In the genomic region with DNA sequence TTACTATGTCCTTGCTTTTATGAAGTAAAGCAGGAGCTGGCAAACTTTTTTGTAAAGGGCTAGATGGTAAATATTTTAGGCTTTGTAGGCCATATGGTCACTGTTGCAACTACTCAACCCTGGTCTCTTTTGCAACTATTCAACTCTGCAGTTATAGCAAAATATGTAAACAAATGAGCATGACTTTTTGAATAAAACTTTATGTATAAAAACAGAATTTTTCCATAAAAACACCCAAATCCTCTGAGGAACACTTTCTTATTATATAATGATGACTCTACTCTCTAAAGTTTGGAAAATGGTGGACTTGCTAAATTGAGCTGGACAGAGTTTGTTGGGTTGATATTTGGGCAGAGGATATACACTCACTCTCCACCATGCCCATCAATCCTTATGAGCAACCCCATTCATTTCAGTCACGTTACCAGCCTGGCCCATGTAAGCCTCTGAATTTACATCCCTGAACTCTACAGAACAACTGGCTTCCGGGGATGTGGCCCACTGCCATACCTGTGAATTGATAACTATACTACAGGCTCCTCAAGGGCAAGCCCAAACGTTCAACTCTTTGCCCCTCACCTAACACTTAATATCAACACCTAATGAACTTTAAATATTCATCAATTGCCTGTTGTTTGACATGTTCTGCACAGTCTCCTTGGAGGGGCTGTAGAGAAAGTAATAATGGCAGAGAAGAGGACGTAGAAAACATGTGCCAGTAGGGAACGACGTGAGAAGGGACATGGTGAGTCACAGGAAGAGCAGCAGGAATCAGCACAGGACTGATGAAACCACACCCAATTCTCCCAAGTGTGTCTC, we compare ENCODE assay signal across 1 cellular context.
TF ChIP-seq lines count a peak whose summit lies in the region.

No MANE protein-coding gene starts in this region.

TF ChIP-seq in K562, 482 proteins besides CTCF, POLR2A, EP300 and RAD21 (continued from another document and continues in another):
- TF ChIP-seq, protein P1, sequence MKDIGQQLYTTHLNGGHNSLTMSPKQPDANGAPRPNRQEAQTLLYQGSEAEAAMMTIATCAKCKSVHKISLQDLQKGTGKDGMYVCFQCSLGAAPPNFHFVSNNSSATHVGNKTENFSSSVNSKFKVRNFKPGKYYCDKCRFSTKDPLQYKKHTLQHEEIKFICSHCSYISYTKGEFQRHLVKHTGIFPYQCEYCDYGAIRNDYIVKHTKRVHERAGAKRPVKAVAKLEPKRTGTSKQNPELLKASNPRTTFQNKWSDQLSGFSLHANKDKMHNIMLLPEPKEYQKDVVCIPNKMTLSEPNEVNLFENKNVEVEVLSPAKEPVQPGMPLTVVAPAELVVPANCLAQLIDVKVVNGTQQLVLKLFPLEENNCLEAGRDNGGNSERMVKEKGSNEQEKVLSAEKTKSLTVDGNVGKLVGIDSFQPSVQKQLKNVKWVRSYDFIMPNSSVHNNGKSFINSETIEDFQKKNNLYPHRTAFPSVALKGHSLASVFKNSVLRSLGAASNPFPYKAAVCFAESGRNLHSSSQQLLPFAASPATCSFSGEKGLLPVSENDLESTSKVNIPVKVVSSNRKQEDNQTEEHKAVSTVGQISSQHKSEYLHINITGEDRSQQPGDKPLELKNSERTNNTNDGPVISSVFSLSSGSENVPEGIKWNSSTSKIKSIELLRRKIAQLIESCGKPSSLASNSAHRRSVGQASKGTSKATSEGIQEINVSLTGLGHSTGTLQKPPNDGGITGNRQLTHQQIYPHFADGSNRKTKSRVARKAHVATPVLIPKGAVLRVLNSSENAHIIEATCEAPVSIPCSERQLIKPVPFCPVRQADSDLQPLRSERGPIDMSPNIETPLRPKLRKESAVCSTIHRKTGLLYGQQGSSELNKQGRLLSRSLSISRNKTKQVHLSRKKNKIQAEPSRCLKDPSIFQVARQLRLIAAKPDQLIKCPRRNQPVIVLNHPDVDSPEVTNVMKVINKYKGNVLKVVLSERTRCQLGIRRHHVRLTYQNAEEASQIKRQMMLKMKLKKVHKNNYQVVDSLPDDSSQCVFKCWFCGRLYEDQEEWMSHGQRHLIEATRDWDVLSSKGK (CRISPR knock-in tag; IDR thresholded peaks at IDR 0.05), result no peak
- TF ChIP-seq STAT5A (IDR thresholded peaks at IDR 0.05; ENCODE audit: borderline replicate concordance, low read length) (no peak), TRIM28 (IDR thresholded peaks at IDR 0.05) (no peak), TAF7 (tag; IDR thresholded peaks at IDR 0.05) (no peak), PCBP1 (IDR thresholded peaks at IDR 0.05; ENCODE audit: low read depth, low read length, poor library complexity, severe bottlenecking) (no peak), ZNF830 (CRISPR knock-in tag; IDR thresholded peaks at IDR 0.05) (no peak), FIP1L1 (IDR thresholded peaks at IDR 0.05; ENCODE audit: low read depth, low read length, poor library complexity, severe bottlenecking) (no peak), ZNF165 (CRISPR knock-in tag; IDR thresholded peaks at IDR 0.05; ENCODE audit: borderline replicate concordance) (no peak), ZNF41 (CRISPR knock-in tag; conservative IDR thresholded peaks at IDR 0.05) (no peak), ZNF431 (CRISPR knock-in tag; IDR thresholded peaks at IDR 0.05) (no peak), SNIP1 (IDR thresholded peaks at IDR 0.05; ENCODE audit: low read depth) (no peak), SMAD1 (IDR thresholded peaks at IDR 0.05; ENCODE audit: low read depth, low read length, partially characterized antibody) (no peak), NELFE (IDR thresholded peaks at IDR 0.05; ENCODE audit: insufficient read depth, insufficient read length) (no peak), HDAC2 (IDR thresholded peaks at IDR 0.05) (peak; percentile 73; the same call in 1 of the 2 replicates), MTA2 (IDR thresholded peaks at IDR 0.05; ENCODE audit: low read depth) (0 out of 2 replicates have a peak, but pooled peaks have one; percentile 8), HSF4 (CRISPR knock-in tag; IDR thresholded peaks at IDR 0.05; ENCODE audit: borderline replicate concordance) (peak; percentile 74; the same call in 1 of the 2 replicates), ADNP (tag; IDR thresholded peaks at IDR 0.05) (no peak), ZNF695 (CRISPR knock-in tag; IDR thresholded peaks at IDR 0.05) (no peak), LARP7 (IDR thresholded peaks at IDR 0.05) (no peak), MTA3 (IDR thresholded peaks at IDR 0.05; ENCODE audit: borderline replicate concordance) (peak; percentile 55; the same call in 1 of the 2 replicates), NFE2L1 (tag; IDR thresholded peaks at IDR 0.05; ENCODE audit: borderline replicate concordance, low read depth) (no peak), NR1H2 (CRISPR knock-in tag; IDR thresholded peaks at IDR 0.05) (no peak), NBN (IDR thresholded peaks at IDR 0.05; ENCODE audit: low read depth) (0 out of 2 replicates have a peak, but pooled peaks have one; percentile 45), TAL1 (IDR thresholded peaks at IDR 0.05) (no peak), SMAD4 (CRISPR knock-in tag; conservative IDR thresholded peaks at IDR 0.05) (peak; percentile 94), ATF7 (IDR thresholded peaks at IDR 0.05) (peak; percentile 73), CBX1 (IDR thresholded peaks at IDR 0.05; ENCODE audit: low read depth) (no peak), POLR3G (IDR thresholded peaks at IDR 0.05; ENCODE audit: extremely low read depth, insufficient read length, insufficient replicate concordance) (no peak), SETDB1 (IDR thresholded peaks at IDR 0.05; ENCODE audit: low read length) (no peak), MYBL2 (IDR thresholded peaks at IDR 0.05; ENCODE audit: low read depth) (no peak), MYBL2 (CRISPR knock-in tag; IDR thresholded peaks at IDR 0.05; ENCODE audit: borderline replicate concordance) (no peak), ZNF408 (CRISPR knock-in tag; IDR thresholded peaks at IDR 0.05; ENCODE audit: low read depth) (no peak), HDAC1 (IDR thresholded peaks at IDR 0.05) (peak in 1 of 2 experiments; percentile 70; a peak in 2 of 4 replicates), ZNF217 (CRISPR knock-in tag; IDR thresholded peaks at IDR 0.05) (no peak), RBM34 (IDR thresholded peaks at IDR 0.05; ENCODE audit: borderline replicate concordance, insufficient read depth, low read length) (no peak), THRAP3 (IDR thresholded peaks at IDR 0.05; ENCODE audit: borderline replicate concordance) (no peak), DMBX1 (CRISPR knock-in tag; IDR thresholded peaks at IDR 0.05; ENCODE audit: borderline replicate concordance) (peak; percentile 97), ZNF316 (IDR thresholded peaks at IDR 0.05) (no peak), MEIS2 (IDR thresholded peaks at IDR 0.05; ENCODE audit: partially characterized antibody) (no peak), NFRKB (IDR thresholded peaks at IDR 0.05; ENCODE audit: low read depth) (peak; percentile 91), MAFF (IDR thresholded peaks at IDR 0.05; ENCODE audit: low read length) (no peak)
- TF ChIP-seq, protein P2, sequence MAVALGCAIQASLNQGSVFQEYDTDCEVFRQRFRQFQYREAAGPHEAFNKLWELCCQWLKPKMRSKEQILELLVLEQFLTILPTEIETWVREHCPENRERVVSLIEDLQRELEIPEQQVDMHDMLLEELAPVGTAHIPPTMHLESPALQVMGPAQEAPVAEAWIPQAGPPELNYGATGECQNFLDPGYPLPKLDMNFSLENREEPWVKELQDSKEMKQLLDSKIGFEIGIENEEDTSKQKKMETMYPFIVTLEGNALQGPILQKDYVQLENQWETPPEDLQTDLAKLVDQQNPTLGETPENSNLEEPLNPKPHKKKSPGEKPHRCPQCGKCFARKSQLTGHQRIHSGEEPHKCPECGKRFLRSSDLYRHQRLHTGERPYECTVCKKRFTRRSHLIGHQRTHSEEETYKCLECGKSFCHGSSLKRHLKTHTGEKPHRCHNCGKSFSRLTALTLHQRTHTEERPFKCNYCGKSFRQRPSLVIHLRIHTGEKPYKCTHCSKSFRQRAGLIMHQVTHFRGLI (CRISPR knock-in tag; IDR thresholded peaks at IDR 0.05), result no peak
- TF ChIP-seq, protein P3, sequence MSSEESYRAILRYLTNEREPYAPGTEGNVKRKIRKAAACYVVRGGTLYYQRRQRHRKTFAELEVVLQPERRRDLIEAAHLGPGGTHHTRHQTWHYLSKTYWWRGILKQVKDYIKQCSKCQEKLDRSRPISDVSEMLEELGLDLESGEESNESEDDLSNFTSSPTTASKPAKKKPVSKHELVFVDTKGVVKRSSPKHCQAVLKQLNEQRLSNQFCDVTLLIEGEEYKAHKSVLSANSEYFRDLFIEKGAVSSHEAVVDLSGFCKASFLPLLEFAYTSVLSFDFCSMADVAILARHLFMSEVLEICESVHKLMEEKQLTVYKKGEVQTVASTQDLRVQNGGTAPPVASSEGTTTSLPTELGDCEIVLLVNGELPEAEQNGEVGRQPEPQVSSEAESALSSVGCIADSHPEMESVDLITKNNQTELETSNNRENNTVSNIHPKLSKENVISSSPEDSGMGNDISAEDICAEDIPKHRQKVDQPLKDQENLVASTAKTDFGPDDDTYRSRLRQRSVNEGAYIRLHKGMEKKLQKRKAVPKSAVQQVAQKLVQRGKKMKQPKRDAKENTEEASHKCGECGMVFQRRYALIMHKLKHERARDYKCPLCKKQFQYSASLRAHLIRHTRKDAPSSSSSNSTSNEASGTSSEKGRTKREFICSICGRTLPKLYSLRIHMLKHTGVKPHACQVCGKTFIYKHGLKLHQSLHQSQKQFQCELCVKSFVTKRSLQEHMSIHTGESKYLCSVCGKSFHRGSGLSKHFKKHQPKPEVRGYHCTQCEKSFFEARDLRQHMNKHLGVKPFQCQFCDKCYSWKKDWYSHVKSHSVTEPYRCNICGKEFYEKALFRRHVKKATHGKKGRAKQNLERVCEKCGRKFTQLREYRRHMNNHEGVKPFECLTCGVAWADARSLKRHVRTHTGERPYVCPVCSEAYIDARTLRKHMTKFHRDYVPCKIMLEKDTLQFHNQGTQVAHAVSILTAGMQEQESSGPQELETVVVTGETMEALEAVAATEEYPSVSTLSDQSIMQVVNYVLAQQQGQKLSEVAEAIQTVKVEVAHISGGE (CRISPR knock-in tag; IDR thresholded peaks at IDR 0.05), result peak in 1 of 3 experiments; percentile 49; a peak in 1 of 6 replicates
- TF ChIP-seq, protein P4, sequence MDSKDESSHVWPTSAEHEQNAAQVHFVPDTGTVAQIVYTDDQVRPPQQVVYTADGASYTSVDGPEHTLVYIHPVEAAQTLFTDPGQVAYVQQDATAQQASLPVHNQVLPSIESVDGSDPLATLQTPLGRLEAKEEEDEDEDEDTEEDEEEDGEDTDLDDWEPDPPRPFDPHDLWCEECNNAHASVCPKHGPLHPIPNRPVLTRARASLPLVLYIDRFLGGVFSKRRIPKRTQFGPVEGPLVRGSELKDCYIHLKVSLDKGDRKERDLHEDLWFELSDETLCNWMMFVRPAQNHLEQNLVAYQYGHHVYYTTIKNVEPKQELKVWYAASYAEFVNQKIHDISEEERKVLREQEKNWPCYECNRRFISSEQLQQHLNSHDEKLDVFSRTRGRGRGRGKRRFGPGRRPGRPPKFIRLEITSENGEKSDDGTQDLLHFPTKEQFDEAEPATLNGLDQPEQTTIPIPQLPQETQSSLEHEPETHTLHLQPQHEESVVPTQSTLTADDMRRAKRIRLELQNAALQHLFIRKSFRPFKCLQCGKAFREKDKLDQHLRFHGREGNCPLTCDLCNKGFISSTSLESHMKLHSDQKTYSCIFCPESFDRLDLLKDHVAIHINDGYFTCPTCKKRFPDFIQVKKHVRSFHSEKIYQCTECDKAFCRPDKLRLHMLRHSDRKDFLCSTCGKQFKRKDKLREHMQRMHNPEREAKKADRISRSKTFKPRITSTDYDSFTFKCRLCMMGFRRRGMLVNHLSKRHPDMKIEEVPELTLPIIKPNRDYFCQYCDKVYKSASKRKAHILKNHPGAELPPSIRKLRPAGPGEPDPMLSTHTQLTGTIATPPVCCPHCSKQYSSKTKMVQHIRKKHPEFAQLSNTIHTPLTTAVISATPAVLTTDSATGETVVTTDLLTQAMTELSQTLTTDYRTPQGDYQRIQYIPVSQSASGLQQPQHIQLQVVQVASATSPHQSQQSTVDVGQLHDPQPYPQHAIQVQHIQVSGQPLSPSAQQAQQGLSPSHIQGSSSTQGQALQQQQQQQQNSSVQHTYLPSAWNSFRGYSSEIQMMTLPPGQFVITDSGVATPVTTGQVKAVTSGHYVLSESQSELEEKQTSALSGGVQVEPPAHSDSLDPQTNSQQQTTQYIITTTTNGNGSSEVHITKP (IDR thresholded peaks at IDR 0.05; ENCODE audit: partially characterized antibody), result no peak
- TF ChIP-seq, protein P5, sequence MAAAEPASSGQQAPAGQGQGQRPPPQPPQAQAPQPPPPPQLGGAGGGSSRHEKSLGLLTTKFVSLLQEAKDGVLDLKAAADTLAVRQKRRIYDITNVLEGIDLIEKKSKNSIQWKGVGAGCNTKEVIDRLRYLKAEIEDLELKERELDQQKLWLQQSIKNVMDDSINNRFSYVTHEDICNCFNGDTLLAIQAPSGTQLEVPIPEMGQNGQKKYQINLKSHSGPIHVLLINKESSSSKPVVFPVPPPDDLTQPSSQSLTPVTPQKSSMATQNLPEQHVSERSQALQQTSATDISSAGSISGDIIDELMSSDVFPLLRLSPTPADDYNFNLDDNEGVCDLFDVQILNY (CRISPR knock-in tag; IDR thresholded peaks at IDR 0.05), result no peak
- TF ChIP-seq, protein P6, sequence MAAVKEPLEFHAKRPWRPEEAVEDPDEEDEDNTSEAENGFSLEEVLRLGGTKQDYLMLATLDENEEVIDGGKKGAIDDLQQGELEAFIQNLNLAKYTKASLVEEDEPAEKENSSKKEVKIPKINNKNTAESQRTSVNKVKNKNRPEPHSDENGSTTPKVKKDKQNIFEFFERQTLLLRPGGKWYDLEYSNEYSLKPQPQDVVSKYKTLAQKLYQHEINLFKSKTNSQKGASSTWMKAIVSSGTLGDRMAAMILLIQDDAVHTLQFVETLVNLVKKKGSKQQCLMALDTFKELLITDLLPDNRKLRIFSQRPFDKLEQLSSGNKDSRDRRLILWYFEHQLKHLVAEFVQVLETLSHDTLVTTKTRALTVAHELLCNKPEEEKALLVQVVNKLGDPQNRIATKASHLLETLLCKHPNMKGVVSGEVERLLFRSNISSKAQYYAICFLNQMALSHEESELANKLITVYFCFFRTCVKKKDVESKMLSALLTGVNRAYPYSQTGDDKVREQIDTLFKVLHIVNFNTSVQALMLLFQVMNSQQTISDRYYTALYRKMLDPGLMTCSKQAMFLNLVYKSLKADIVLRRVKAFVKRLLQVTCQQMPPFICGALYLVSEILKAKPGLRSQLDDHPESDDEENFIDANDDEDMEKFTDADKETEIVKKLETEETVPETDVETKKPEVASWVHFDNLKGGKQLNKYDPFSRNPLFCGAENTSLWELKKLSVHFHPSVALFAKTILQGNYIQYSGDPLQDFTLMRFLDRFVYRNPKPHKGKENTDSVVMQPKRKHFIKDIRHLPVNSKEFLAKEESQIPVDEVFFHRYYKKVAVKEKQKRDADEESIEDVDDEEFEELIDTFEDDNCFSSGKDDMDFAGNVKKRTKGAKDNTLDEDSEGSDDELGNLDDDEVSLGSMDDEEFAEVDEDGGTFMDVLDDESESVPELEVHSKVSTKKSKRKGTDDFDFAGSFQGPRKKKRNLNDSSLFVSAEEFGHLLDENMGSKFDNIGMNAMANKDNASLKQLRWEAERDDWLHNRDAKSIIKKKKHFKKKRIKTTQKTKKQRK (IDR thresholded peaks at IDR 0.05; ENCODE audit: borderline replicate concordance, low read depth, low read length), result no peak
